8 cellular contexts compared by ENCODE assay signal in the genomic region with DNA sequence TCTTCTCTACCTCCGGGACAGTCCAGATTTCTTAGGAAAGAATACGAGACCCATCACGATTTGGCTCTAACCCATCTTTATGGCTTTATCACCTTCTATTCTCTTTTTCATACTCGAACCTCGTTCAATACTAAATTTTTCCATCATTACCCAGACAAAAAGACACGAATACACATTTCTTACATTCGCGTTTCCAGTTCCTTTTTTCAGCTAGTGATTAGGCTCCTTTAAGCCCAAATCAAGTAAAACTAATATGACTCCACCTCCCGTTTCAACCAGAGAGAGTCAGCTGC. TPM values are rescaled to one million over a fixed set of nuclear protein-coding genes. Genes with fewer than 3 reads are reported as not detected.
DNase-seq lines count a peak whose midpoint lies in the region; ATAC-seq and TF ChIP-seq lines count a peak whose summit lies in the region.

No MANE protein-coding gene starts in this region.

- no peaks in the 10 kb centered on the region for H3K9me3 Mint-ChIP-seq in T-cell

- peak overlapping the region; percentile 97 to 100 for H3K27ac Mint-ChIP-seq in T-cell

- POLR2A ChIA-PET in T-cell (lab: Charles Lee): interaction anchor here (0.6 to 2.5 kb wide), 10 partner anchors 9 to 35 kb away, joined by 3 to 9 read pairs (median 5); partner anchors contain the start of genes RABGAP1 (in 1 of the 2) and ZBTB26 (in 1 of the 2)

- H3K4me3 ChIP-seq in GM12864 (ENCODE audit: low read depth, low read length): peak overlapping the region; percentile 74
- H3K4me3 ChIP-seq in fibroblast of pulmonary artery (replicated peaks; ENCODE audit: low read depth, low read length): peak overlapping the region; percentile 89
- peak overlapping the region; percentile 70 to 86 (median 78) for H3K4me3 ChIP-seq in sigmoid colon

- intact Hi-C loops in sigmoid colon (cut with DNase I): no loop called here
- intact Hi-C loops in head of caudate nucleus (cut with DNase I): no loop called here

- ATAC-seq in T-cell (replicated peaks in 1 of 4) (no peak), GM18505 (IDR thresholded peaks at IDR 0.05; ENCODE audit: unreplicated experiment) (no peak)

- CTCF ChIA-PET in T-cell (lab: Charles Lee): interaction anchor here (0.5 to 1.7 kb wide), 10 partner anchors 8 to 817 kb away, joined by 3 to 12 read pairs (median 6); partner anchors contain the start of genes RABGAP1 (in 1 of the 2) and ZBTB26 (in 1 of the 2)

- H3K4me1 Mint-ChIP-seq in T-cell: peaks cover 27 to 42% (median 35%) of the 10 kb centered on the region in 3 donors

- H3K9me3 ChIP-seq in sigmoid colon: no peaks in the 10 kb centered on the region

- TF ChIP-seq POLR2A in sigmoid colon (IDR thresholded peaks at IDR 0.05) (no peak), GM18505 (IDR thresholded peaks at IDR 0.05; ENCODE audit: borderline replicate concordance, extremely low read depth, insufficient read depth, insufficient read length) (no peak)

- no peaks in the 10 kb centered on the region for H3K27me3 Mint-ChIP-seq in T-cell

- no peaks in the 10 kb centered on the region for H3K27me3 ChIP-seq in sigmoid colon

- TF ChIP-seq CTCF in GM12864 (IDR thresholded peaks at IDR 0.05; ENCODE audit: low read depth, low read length, missing control alignments) (no peak), fibroblast of pulmonary artery (IDR thresholded peaks at IDR 0.05; ENCODE audit: low read length, missing control alignments) (no peak), sigmoid colon (IDR thresholded peaks at IDR 0.05) (no peak)

- peaks cover 25% of the 10 kb centered on the region for H3K36me3 Mint-ChIP-seq in T-cell

- TF ChIP-seq EP300 in sigmoid colon (IDR thresholded peaks at IDR 0.05): no peak

- H3K27ac ChIP-seq in sigmoid colon: peak overlapping the region; percentile 79 to 89 (median 84)

- DNase-seq in GM12864 (ENCODE audit: low read depth) (no peak), T-cell (no peak), fibroblast of pulmonary artery (ENCODE audit: low read depth) (no peak), sigmoid colon (no peak), head of caudate nucleus (no peak), anterior cingulate cortex (lab: John Stamatoyannopoulos, UW) (no peak)
- no peak for DNase-seq in stimulated activated CD4-positive, alpha-beta T cell treated with anti-CD3 and anti-CD28 coated beads, Interleukin-1b, Interleukin-23, amount 100 ng/mL, for 48 hours

- 1 to 2% methylated on average over 9 of the region's 9 CpGs for WGBS in sigmoid colon, 2 donors

- peaks cover 0 to 30% (median 10%) of the 10 kb centered on the region in 4 donors for H3K36me3 ChIP-seq in sigmoid colon

- H3K4me3 Mint-ChIP-seq in T-cell: peak overlapping the region; percentile 95 to 99 (median 97)

- H3K4me1 ChIP-seq in sigmoid colon: peaks cover 0 to 18% (median 11%) of the 10 kb centered on the region in 4 donors

RNA-seq across cellular contexts. Expression of gene ZBTB6, which starts 0.5 kb away (rescaled TPM):
- total RNA-seq in T-cell (10 to 100 TPM in 3 of 5 donors, 1 to 10 TPM in 2; 3.5 to 14.8 (median 13.4) TPM), sigmoid colon (10 to 100 TPM in 2 of 4 donors, 1 to 10 TPM in 2; 7.1 to 14.5 (median 10.3) TPM)
- 1 to 10 TPM; 3.0 to 4.4 (median 4.4) TPM for polyA plus RNA-seq in sigmoid colon

RNA-seq across cellular contexts. Expression of gene RC3H2, which starts 7.5 kb away (rescaled TPM):
- total RNA-seq in T-cell (10 to 100 TPM; 45.3 to 76.0 (median 59.8) TPM), sigmoid colon (10 to 100 TPM; 43.8 to 49.5 (median 46.8) TPM)
- 10 to 100 TPM; 11.4 to 13.1 (median 12.0) TPM for polyA plus RNA-seq in sigmoid colon

RNA-seq across cellular contexts. Expression of gene ZBTB26, which starts 18.7 kb away (rescaled TPM):
- total RNA-seq in T-cell: 1 to 10 TPM; 5.4 to 7.3 (median 6.0) TPM
- 10 to 100 TPM in 3 of 4 donors, 1 to 10 TPM in 1; 9.2 to 13.3 (median 11.4) TPM for total RNA-seq in sigmoid colon
- polyA plus RNA-seq in sigmoid colon: 1 to 10 TPM; 1.4 to 3.6 (median 3.2) TPM

RNA-seq across cellular contexts. Expression of gene RABGAP1, which starts 28.2 kb away (rescaled TPM):
- total RNA-seq in T-cell (10 to 100 TPM; 35.7 to 42.0 (median 37.7) TPM), sigmoid colon (100 to 1,000 TPM in 2 of 4 donors, 10 to 100 TPM in 2; 90.6 to 110 (median 98.9) TPM)
- polyA plus RNA-seq in sigmoid colon: 10 to 100 TPM; 12.5 to 17.3 (median 15.0) TPM
